1 cellular context compared by ENCODE assay signal in genomic region chr22:39308614-39309363, GRCh38.
TF ChIP-seq lines count a peak whose summit lies in the region.

No MANE protein-coding gene starts in this region.

TF ChIP-seq in endothelial cell of umbilical vein, 7 proteins besides CTCF, POLR2A, EP300 and RAD21 (continued from another document):
- TF ChIP-seq, protein P1, sequence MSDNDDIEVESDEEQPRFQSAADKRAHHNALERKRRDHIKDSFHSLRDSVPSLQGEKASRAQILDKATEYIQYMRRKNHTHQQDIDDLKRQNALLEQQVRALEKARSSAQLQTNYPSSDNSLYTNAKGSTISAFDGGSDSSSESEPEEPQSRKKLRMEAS (IDR thresholded peaks at IDR 0.05; ENCODE audit: insufficient read depth, insufficient read length): no peak
